In genomic region chr9:69036319-69036718, GRCh38 we compare ENCODE assay signal across 8 cellular contexts. TPM values are rescaled to one million over a fixed set of nuclear protein-coding genes. Genes with fewer than 3 reads are reported as not detected.
A peak's percentile ranks its signal among the peaks of the same experiment; 100 is the strongest.
DNase-seq lines count a peak whose midpoint lies in the region; ATAC-seq and TF ChIP-seq lines count a peak whose summit lies in the region.

No MANE protein-coding gene starts in this region.

- H3K9me3 Mint-ChIP-seq in IgD-negative memory B cell: no peaks in the 10 kb centered on the region
- no peaks in the 10 kb centered on the region for H3K9me3 Mint-ChIP-seq in activated naive CD8-positive, alpha-beta T cell treated with anti-CD3 and anti-CD28 coated beads, Interleukin-2, amount 10 ng/mL, durations not matched to agents 7 days and 5 days

- H3K27ac Mint-ChIP-seq in IgD-negative memory B cell: peak overlapping the region; percentile 44 to 93 (median 84)
- peak overlapping the region; percentile 72 for H3K27ac Mint-ChIP-seq in activated naive CD8-positive, alpha-beta T cell treated with anti-CD3 and anti-CD28 coated beads, Interleukin-2, amount 10 ng/mL, durations not matched to agents 7 days and 5 days

- no peaks in the 10 kb centered on the region for H3K9me3 ChIP-seq in AG04450 (ENCODE audit: control insufficient read depth, insufficient read depth, low read length)
- no peaks in the 10 kb centered on the region for H3K9me3 ChIP-seq in iPS-15b (ENCODE audit: control insufficient read depth, insufficient read depth, low read length)

- CTCF ChIA-PET in AG04450 (lab: Charles Lee): interaction anchor here (0.6 to 4.4 kb wide), 16 partner anchors 11 to 269 kb away, joined by 3 to 37 read pairs (median 4); no protein-coding TSS in a partner anchor

- POLR2A ChIA-PET in AG04450 (lab: Yijun Ruan, JAX): no interaction called here
- POLR2A ChIA-PET in activated naive CD8-positive, alpha-beta T cell treated with anti-CD3 and anti-CD28 coated beads, Interleukin-2, amount 10 ng/mL, durations not matched to agents 7 days and 5 days (lab: Charles Lee): interaction anchor here (0.6 to 1.5 kb wide), 2 partner anchors 17 to 146 kb away, joined by 3 to 4 read pairs; no protein-coding TSS in a partner anchor

- H3K36me3 ChIP-seq in iPS-15b (ENCODE audit: control insufficient read depth, insufficient read depth, low read length): peaks cover 2% of the 10 kb centered on the region

- peaks cover 7 to 16% (median 8%) of the 10 kb centered on the region in 3 donors for H3K4me1 Mint-ChIP-seq in IgD-negative memory B cell
- peaks cover 15% of the 10 kb centered on the region for H3K4me1 Mint-ChIP-seq in activated naive CD8-positive, alpha-beta T cell treated with anti-CD3 and anti-CD28 coated beads, Interleukin-2, amount 10 ng/mL, durations not matched to agents 7 days and 5 days

- no peaks in the 10 kb centered on the region for H3K27me3 Mint-ChIP-seq in IgD-negative memory B cell
- peaks cover 4% of the 10 kb centered on the region for H3K27me3 Mint-ChIP-seq in activated naive CD8-positive, alpha-beta T cell treated with anti-CD3 and anti-CD28 coated beads, Interleukin-2, amount 10 ng/mL, durations not matched to agents 7 days and 5 days

- no peak for TF ChIP-seq CTCF in AG04450 (IDR thresholded peaks at IDR 0.05; ENCODE audit: low read depth, low read length)

- H3K27ac ChIP-seq in AG04450 (ENCODE audit: low read depth, low read length): peak overlapping the region; percentile 31

- H3K36me3 Mint-ChIP-seq in IgD-negative memory B cell: peaks cover 2% of the 10 kb centered on the region
- no peaks in the 10 kb centered on the region for H3K36me3 Mint-ChIP-seq in activated naive CD8-positive, alpha-beta T cell treated with anti-CD3 and anti-CD28 coated beads, Interleukin-2, amount 10 ng/mL, durations not matched to agents 7 days and 5 days

- H3K4me1 ChIP-seq in iPS-15b (ENCODE audit: control insufficient read depth, insufficient read depth, low read length): peaks cover under 1% of the 10 kb centered on the region

- H3K27me3 ChIP-seq in AG04450 (ENCODE audit: control insufficient read depth, insufficient read depth, low read length) (no peaks in the 10 kb centered on the region), iPS-15b (ENCODE audit: control insufficient read depth, insufficient read depth, low read length) (no peaks in the 10 kb centered on the region)

- peak overlapping the region; percentile 96 for H3K4me3 ChIP-seq in AG04450 (ENCODE audit: low read depth, low read length)
- H3K4me3 ChIP-seq in iPS-15b (ENCODE audit: low read depth, low read length): peak overlapping the region; percentile 95

- H3K4me3 Mint-ChIP-seq in IgD-negative memory B cell: peak overlapping the region; percentile 89 to 97 (median 96)
- peak overlapping the region; percentile 88 for H3K4me3 Mint-ChIP-seq in activated naive CD8-positive, alpha-beta T cell treated with anti-CD3 and anti-CD28 coated beads, Interleukin-2, amount 10 ng/mL, durations not matched to agents 7 days and 5 days

- DNase-seq in AG04450 (ENCODE audit: low read depth, low spot score) (no peak), KG1 (lab: John Stamatoyannopoulos, UW) (no peak), NCI-H1105 (lab: John Stamatoyannopoulos, UW) (no peak)
- no peak for DNase-seq in activated naive CD8-positive, alpha-beta T cell treated with anti-CD3 and anti-CD28 coated beads, Interleukin-2, amount 10 ng/mL, durations not matched to agents 7 days and 5 days
- DNase-seq in stimulated activated CD4-positive, alpha-beta T cell treated with anti-CD3 and anti-CD28 coated beads, Interleukin-2, amount 100 ng/mL, for 24 hours: peak; percentile 34 to 38

- ATAC-seq in GM19351 (IDR thresholded peaks at IDR 0.05; ENCODE audit: unreplicated experiment): peak; percentile 33
- ATAC-seq in activated naive CD8-positive, alpha-beta T cell treated with anti-CD3 and anti-CD28 coated beads, Interleukin-2, amount 10 ng/mL, durations not matched to agents 7 days and 5 days (ENCODE audit: low read depth): peak; percentile 17

- H3K9ac ChIP-seq in iPS-15b (ENCODE audit: low read depth, low read length): peak overlapping the region; percentile 76

RNA-seq across cellular contexts. Expression of gene FXN, which starts 0.8 kb away (rescaled TPM):
- 16.1 and 18.0 TPM in 2 replicates for polyA plus RNA-seq in AG04450 (2011; rRNA removed)
- 8.1 and 9.9 TPM in 2 replicates for polyA minus RNA-seq in AG04450 (2011; rRNA and poly(A)+ RNA removed)
- polyA plus RNA-seq in IgD-negative memory B cell: 44.7 TPM
- 10 to 100 TPM; 11.4 to 12.2 TPM for total RNA-seq in activated naive CD8-positive, alpha-beta T cell treated with anti-CD3 and anti-CD28 coated beads, Interleukin-2, amount 10 ng/mL, durations not matched to agents 7 days and 5 days

RNA-seq across cellular contexts. Expression of gene PRKACG, which starts 22.4 kb away (rescaled TPM):
- polyA plus RNA-seq in AG04450 (2011; rRNA removed) (not detected in 2 replicates), IgD-negative memory B cell (not detected)
- not detected in 2 replicates for polyA minus RNA-seq in AG04450 (2011; rRNA and poly(A)+ RNA removed)
- total RNA-seq in activated naive CD8-positive, alpha-beta T cell treated with anti-CD3 and anti-CD28 coated beads, Interleukin-2, amount 10 ng/mL, durations not matched to agents 7 days and 5 days: not detected

Comparison
In these comparisons a context has a peak if more than half of its experiments do, and no peak if none do; other contexts are left out.
1. DNase-seq: peak in stimulated activated CD4-positive, alpha-beta T cell treated with anti-CD3 and anti-CD28 coated beads, Interleukin-2, amount 100 ng/mL, for 24 hours (2 of 2); none in AG04450 (single experiment), activated naive CD8-positive, alpha-beta T cell treated with anti-CD3 and anti-CD28 coated beads, Interleukin-2, amount 10 ng/mL, durations not matched to agents 7 days and 5 days (single experiment), KG1 (single experiment) and NCI-H1105 (single experiment).